Comparison of ENCODE assay signal across 7 cellular contexts in the genomic region with DNA sequence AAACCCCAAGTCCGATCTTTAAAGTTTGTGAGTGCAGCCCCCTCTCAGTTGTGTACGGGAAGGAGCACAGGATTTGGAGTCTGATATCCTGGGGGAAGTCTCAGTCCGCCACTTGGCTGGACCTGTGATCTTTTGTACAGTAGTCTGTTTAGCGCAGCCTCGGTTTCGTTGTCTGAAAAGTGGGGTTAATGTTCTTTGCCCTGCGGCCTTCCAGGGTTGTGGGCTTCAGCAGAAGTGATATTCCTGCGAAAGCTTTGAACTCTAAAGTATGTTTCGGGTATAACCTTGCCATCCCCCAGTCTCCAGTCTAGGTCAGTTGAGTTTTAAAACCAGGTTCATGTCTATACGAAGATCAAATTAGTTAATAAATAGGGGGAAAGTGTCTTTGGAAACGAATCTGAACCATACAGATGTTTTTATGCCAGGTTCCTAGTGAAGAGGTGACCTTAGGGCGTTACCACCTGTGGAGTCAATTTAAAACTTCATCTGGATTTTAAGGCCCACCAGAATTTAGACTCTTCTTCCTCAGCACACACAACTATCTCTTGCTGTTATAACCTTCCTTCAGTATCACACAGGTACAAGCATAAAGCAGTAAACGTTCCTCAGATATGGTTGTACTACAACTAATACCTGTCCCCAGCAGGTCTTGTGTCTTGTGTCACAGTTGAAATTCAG. TPM values are rescaled to one million over a fixed set of nuclear protein-coding genes. Genes with fewer than 3 reads are reported as not detected.
A peak's percentile ranks its signal among the peaks of the same experiment; 100 is the strongest.
DNase-seq lines count a peak whose midpoint lies in the region; ATAC-seq, FAIRE-seq and TF ChIP-seq lines count a peak whose summit lies in the region.

No MANE protein-coding gene starts in this region.

- DNase-seq in GM19239 (ENCODE audit: insufficient read length, low spot score), result no peak
- no peak for DNase-seq in HL-60 (ENCODE audit: low read depth in 1 of 2, low spot score in 1 of 2)
- no peak for DNase-seq in central memory CD8-positive, alpha-beta T cell (ENCODE audit: low spot score in 2 of 2)
- no peak for DNase-seq in HK-2 (ENCODE audit: unreplicated experiment)
- DNase-seq in GM13977 (ENCODE audit: low spot score), result no peak
- DNase-seq in cerebellar nuclear complex (lab: John Stamatoyannopoulos, UW), result no peak

- ATAC-seq in central memory CD8-positive, alpha-beta T cell (replicated peaks; ENCODE audit: extremely low read depth, poor library complexity, severe bottlenecking), result no peak

- H3K9me3 Mint-ChIP-seq in central memory CD8-positive, alpha-beta T cell, result no peaks in the 10 kb centered on the region

- H3K36me3 Mint-ChIP-seq in central memory CD8-positive, alpha-beta T cell (ENCODE audit: insufficient read depth), result peaks cover 5% of the 10 kb centered on the region

- H3K27me3 ChIP-seq in HL-60 (ENCODE audit: insufficient read depth, poor library complexity, severe bottlenecking), result no peaks in the 10 kb centered on the region

- H3K9me3 ChIP-seq in mesodermal cell (ENCODE audit: control insufficient read depth, low read length), result peaks cover 4% of the 10 kb centered on the region

- no peak for TF ChIP-seq CTCF in HL-60 (IDR thresholded peaks at IDR 0.05; ENCODE audit: insufficient read depth, low read length)
- TF ChIP-seq CTCF in GM13977 (IDR thresholded peaks at IDR 0.05; ENCODE audit: extremely low read depth, insufficient read depth, missing control alignments), result no peak

- peak overlapping the region; percentile 89 for H3K27ac Mint-ChIP-seq in central memory CD8-positive, alpha-beta T cell (ENCODE audit: low read depth)

- H3K27ac ChIP-seq in HL-60 (replicated peaks) (peak overlapping the region; percentile 87), mesodermal cell (ENCODE audit: low read depth, low read length, severe bottlenecking) (peak overlapping the region; percentile 72)

- FAIRE-seq in GM19239 (lab: Jason Lieb, UNC), result peak; percentile 75

- peaks cover 5% of the 10 kb centered on the region for H3K4me1 ChIP-seq in mesodermal cell (ENCODE audit: control insufficient read depth, insufficient read depth, low read length, poor library complexity, severe bottlenecking)

- H3K4me1 Mint-ChIP-seq in central memory CD8-positive, alpha-beta T cell, result peaks cover 30% of the 10 kb centered on the region

- H3K4me3 ChIP-seq in HL-60 (replicated peaks; ENCODE audit: insufficient read depth, low read length) (peak overlapping the region; percentile 60), mesodermal cell (ENCODE audit: extremely low read depth, insufficient read depth, low read length, poor library complexity, severe bottlenecking) (peak overlapping the region; percentile 88)

- H3K4me3 Mint-ChIP-seq in central memory CD8-positive, alpha-beta T cell, result peak overlapping the region; percentile 76

- peaks cover 3% of the 10 kb centered on the region for H3K36me3 ChIP-seq in mesodermal cell (ENCODE audit: control insufficient read depth, insufficient read depth, low read length)

- in situ Hi-C loops in GM13977 (cut with MboI; ENCODE audit: low pct_unique_long_range_greater_than_20kb, low sequenced_read_pairs, unreplicated experiment), result no loop called here

- WGBS in mesodermal cell (ENCODE audit: insufficient coverage in 2 of 2), 2 experiments, result 19 to 28% methylated on average over 12 to 13 of the region's 13 CpGs

- no peaks in the 10 kb centered on the region for H3K27me3 Mint-ChIP-seq in central memory CD8-positive, alpha-beta T cell

RNA-seq across cellular contexts. Expression of a gene that starts 0.9 kb away (rescaled TPM):
- polyA plus RNA-seq in mesodermal cell (2013, experiment 1 of 2), result 13.5 TPM
- polyA plus RNA-seq in mesodermal cell (2013, experiment 2 of 2), result 14.2 TPM
